ENCODE assay signal across 8 cellular contexts in genomic region chr7:98420966-98421612, GRCh38. TPM values are rescaled to one million over a fixed set of nuclear protein-coding genes. Genes with fewer than 3 reads are reported as not detected.
A peak's percentile ranks its signal among the peaks of the same experiment; 100 is the strongest.
DNase-seq lines count a peak whose midpoint lies in the region; ATAC-seq and TF ChIP-seq lines count a peak whose summit lies in the region.

No MANE protein-coding gene starts in this region.

- H3K4me1 Mint-ChIP-seq in CD4-positive, CD25-positive, alpha-beta regulatory T cell = peaks cover 0 to 3% (median 0%) of the 10 kb centered on the region in 4 donors
- H3K4me1 Mint-ChIP-seq in effector memory CD8-positive, alpha-beta T cell (ENCODE audit: low read depth in 2 of 2) = peaks cover 0 to 3% of the 10 kb centered on the region in 2 donors
- no peaks in the 10 kb centered on the region for H3K4me1 Mint-ChIP-seq in natural killer cell

- H3K4me3 ChIP-seq in CD4-positive, CD25-positive, alpha-beta regulatory T cell (ENCODE audit: low read depth, low read length) = no peak overlapping the region
- H3K4me3 ChIP-seq in HAP-1 = no peak overlapping the region
- H3K4me3 ChIP-seq in testis = no peak overlapping the region

- no peak overlapping the region for H3K4me3 Mint-ChIP-seq in CD4-positive, CD25-positive, alpha-beta regulatory T cell
- no peak overlapping the region for H3K4me3 Mint-ChIP-seq in effector memory CD8-positive, alpha-beta T cell
- H3K4me3 Mint-ChIP-seq in natural killer cell = no peak overlapping the region

- no peaks in the 10 kb centered on the region for H3K27me3 Mint-ChIP-seq in CD4-positive, CD25-positive, alpha-beta regulatory T cell
- H3K27me3 Mint-ChIP-seq in effector memory CD8-positive, alpha-beta T cell = peaks cover 22 to 61% of the 10 kb centered on the region in 2 donors
- H3K27me3 Mint-ChIP-seq in natural killer cell (ENCODE audit: low read depth in 2 of 2) = peaks cover 11 to 20% of the 10 kb centered on the region in 2 donors

- H3K4me1 ChIP-seq in CD4-positive, CD25-positive, alpha-beta regulatory T cell (ENCODE audit: control insufficient read depth, insufficient read depth, low read length, poor library complexity, severe bottlenecking) = no peaks in the 10 kb centered on the region
- H3K4me1 ChIP-seq in HAP-1 (no peaks in the 10 kb centered on the region), testis (no peaks in the 10 kb centered on the region)

- H3K27ac Mint-ChIP-seq in CD4-positive, CD25-positive, alpha-beta regulatory T cell = no peak overlapping the region
- no peak overlapping the region for H3K27ac Mint-ChIP-seq in effector memory CD8-positive, alpha-beta T cell
- H3K27ac Mint-ChIP-seq in natural killer cell = no peak overlapping the region

- TF ChIP-seq CTCF in natural killer cell (IDR thresholded peaks at IDR 0.05) (peak; percentile 53), testis (IDR thresholded peaks at IDR 0.05) (peak in 2 of 3 experiments; percentile 64 to 84)

- TF ChIP-seq POLR2A in testis (IDR thresholded peaks at IDR 0.05) = no peak

- no peaks in the 10 kb centered on the region for H3K27me3 ChIP-seq in CD4-positive, CD25-positive, alpha-beta regulatory T cell (ENCODE audit: control insufficient read depth, insufficient read depth, low read length)
- H3K27me3 ChIP-seq in HAP-1 (ENCODE audit: low read depth) = no peaks in the 10 kb centered on the region
- no peaks in the 10 kb centered on the region for H3K27me3 ChIP-seq in testis

- no peaks in the 10 kb centered on the region for H3K9me3 ChIP-seq in CD4-positive, CD25-positive, alpha-beta regulatory T cell (ENCODE audit: control insufficient read depth in 2 of 2, low read length in 2 of 2)
- H3K9me3 ChIP-seq in HAP-1 (no peaks in the 10 kb centered on the region), testis (no peaks in the 10 kb centered on the region)

- intact Hi-C loops in natural killer cell (cut with micrococcal nuclease) (no loop called here), testis (cut with DNase I; ENCODE audit: low total_unique reads) (no loop called here)

- ATAC-seq in CD4-positive, CD25-positive, alpha-beta regulatory T cell (ENCODE audit: low read depth in 2 of 2) = peak; percentile 59 to 61
- ATAC-seq in effector memory CD8-positive, alpha-beta T cell (replicated peaks) = peak; percentile 62
- ATAC-seq in natural killer cell (peak in 2 of 3 donors; percentile 57 to 68), GM21717 (IDR thresholded peaks at IDR 0.05; ENCODE audit: unreplicated experiment) (no peak)

- peak; percentile 24 to 67 (median 35) for DNase-seq in CD4-positive, CD25-positive, alpha-beta regulatory T cell
- peak; percentile 45 to 83 for DNase-seq in HAP-1 (ENCODE audit: low spot score in 2 of 2)
- DNase-seq in NCI-H345 treated with DMSO at 0.1 percent for 48 hours (lab: John Stamatoyannopoulos, UW; ENCODE audit: unreplicated experiment) = peak; percentile 87
- peak; percentile 67 to 70 for DNase-seq in activated CD4-positive, alpha-beta T cell treated with anti-CD3 and anti-CD28 coated beads, Interleukin-2, amount 50 U/mL, for 48 hours
- DNase-seq in effector memory CD8-positive, alpha-beta T cell = peak; percentile 17 to 38 (median 33)
- DNase-seq in natural killer cell = peak; percentile 21
- peak; percentile 85 for DNase-seq in testis

- H3K36me3 ChIP-seq in CD4-positive, CD25-positive, alpha-beta regulatory T cell (ENCODE audit: control insufficient read depth, insufficient read depth, low read length) = no peaks in the 10 kb centered on the region
- H3K36me3 ChIP-seq in HAP-1 (replicated peaks) = no peaks in the 10 kb centered on the region
- H3K36me3 ChIP-seq in testis (ENCODE audit: low read depth, missing control alignments) = no peaks in the 10 kb centered on the region

- in situ Hi-C loops in HAP-1 (cut with MboI; ENCODE audit: low sequenced_read_pairs) = no loop called here

- H3K36me3 Mint-ChIP-seq in CD4-positive, CD25-positive, alpha-beta regulatory T cell = no peaks in the 10 kb centered on the region
- H3K36me3 Mint-ChIP-seq in effector memory CD8-positive, alpha-beta T cell (ENCODE audit: insufficient read depth) = peaks cover 3% of the 10 kb centered on the region
- H3K36me3 Mint-ChIP-seq in natural killer cell = no peaks in the 10 kb centered on the region

- no peak overlapping the region for H3K27ac ChIP-seq in CD4-positive, CD25-positive, alpha-beta regulatory T cell (ENCODE audit: insufficient read depth, low read length, poor library complexity, severe bottlenecking)
- no peak overlapping the region for H3K27ac ChIP-seq in testis

- 21 to 29% methylated on average over 24 to 27 of the region's 27 CpGs for WGBS in testis, 2 donors

- no peaks in the 10 kb centered on the region for H3K9me3 Mint-ChIP-seq in CD4-positive, CD25-positive, alpha-beta regulatory T cell
- H3K9me3 Mint-ChIP-seq in effector memory CD8-positive, alpha-beta T cell = no peaks in the 10 kb centered on the region
- no peaks in the 10 kb centered on the region for H3K9me3 Mint-ChIP-seq in natural killer cell

RNA-seq across cellular contexts. Expression of gene BAIAP2L1, which starts 20.2 kb away (rescaled TPM):
- total RNA-seq in CD4-positive, CD25-positive, alpha-beta regulatory T cell = 0.86 TPM
- polyA plus RNA-seq in CD4-positive, CD25-positive, alpha-beta regulatory T cell = under 1 TPM; 0.12 to 0.62 (median 0.48) TPM
- total RNA-seq in natural killer cell = not detected
- 10 to 100 TPM; 16.8 to 23.5 TPM for total RNA-seq in testis
- 24.2 TPM for polyA plus RNA-seq in testis (ENCODE audit: insufficient read depth, low read depth, low replicate concordance)

Comparison
In these comparisons a context has a peak if more than half of its experiments do, and no peak if none do; other contexts are left out.
1. DNase-seq: peak in every context shown above with its lines; median percentile 87 in NCI-H345 treated with DMSO at 0.1 percent for 48 hours; 85 in testis; 68 in activated CD4-positive, alpha-beta T cell treated with anti-CD3 and anti-CD28 coated beads, Interleukin-2, amount 50 U/mL, for 48 hours; 64 in HAP-1; 35 in CD4-positive, CD25-positive, alpha-beta regulatory T cell; 33 in effector memory CD8-positive, alpha-beta T cell; 21 in natural killer cell.